1 cellular context compared by ENCODE assay signal in the genomic region with DNA sequence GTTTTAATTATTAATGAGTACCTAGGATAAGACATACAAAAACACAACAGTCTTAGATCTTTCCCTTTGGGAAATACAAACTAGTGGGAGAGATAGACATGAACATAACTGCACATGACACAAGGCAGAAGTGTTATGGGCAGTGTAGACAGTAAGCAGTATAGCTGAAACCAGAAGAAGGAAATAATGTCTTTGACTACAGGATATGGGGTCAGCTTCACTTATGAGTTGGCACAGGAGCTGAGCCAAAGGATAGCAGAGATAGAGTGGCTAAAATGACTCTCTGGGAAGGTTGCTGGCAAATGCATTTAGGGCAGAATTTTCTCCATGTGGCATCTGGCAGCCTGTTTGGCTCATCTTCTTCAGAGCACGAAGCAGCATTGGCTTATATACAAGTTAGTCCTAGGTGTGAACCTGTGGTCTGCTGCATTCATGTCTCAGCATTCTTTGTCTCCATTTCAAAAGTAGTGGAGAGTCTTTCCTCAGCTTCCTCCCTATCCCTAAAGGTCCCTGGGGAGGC.
TF ChIP-seq lines count a peak whose summit lies in the region.

No MANE protein-coding gene starts in this region.

TF ChIP-seq in GM23338, 12 proteins besides CTCF, POLR2A, EP300 and RAD21 (continued from another document):
- TF ChIP-seq ZNF462 (CRISPR knock-in tag; IDR thresholded peaks at IDR 0.05), result no peak
- TF ChIP-seq, protein P1, sequence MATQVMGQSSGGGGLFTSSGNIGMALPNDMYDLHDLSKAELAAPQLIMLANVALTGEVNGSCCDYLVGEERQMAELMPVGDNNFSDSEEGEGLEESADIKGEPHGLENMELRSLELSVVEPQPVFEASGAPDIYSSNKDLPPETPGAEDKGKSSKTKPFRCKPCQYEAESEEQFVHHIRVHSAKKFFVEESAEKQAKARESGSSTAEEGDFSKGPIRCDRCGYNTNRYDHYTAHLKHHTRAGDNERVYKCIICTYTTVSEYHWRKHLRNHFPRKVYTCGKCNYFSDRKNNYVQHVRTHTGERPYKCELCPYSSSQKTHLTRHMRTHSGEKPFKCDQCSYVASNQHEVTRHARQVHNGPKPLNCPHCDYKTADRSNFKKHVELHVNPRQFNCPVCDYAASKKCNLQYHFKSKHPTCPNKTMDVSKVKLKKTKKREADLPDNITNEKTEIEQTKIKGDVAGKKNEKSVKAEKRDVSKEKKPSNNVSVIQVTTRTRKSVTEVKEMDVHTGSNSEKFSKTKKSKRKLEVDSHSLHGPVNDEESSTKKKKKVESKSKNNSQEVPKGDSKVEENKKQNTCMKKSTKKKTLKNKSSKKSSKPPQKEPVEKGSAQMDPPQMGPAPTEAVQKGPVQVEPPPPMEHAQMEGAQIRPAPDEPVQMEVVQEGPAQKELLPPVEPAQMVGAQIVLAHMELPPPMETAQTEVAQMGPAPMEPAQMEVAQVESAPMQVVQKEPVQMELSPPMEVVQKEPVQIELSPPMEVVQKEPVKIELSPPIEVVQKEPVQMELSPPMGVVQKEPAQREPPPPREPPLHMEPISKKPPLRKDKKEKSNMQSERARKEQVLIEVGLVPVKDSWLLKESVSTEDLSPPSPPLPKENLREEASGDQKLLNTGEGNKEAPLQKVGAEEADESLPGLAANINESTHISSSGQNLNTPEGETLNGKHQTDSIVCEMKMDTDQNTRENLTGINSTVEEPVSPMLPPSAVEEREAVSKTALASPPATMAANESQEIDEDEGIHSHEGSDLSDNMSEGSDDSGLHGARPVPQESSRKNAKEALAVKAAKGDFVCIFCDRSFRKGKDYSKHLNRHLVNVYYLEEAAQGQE (IDR thresholded peaks at IDR 0.05; ENCODE audit: unreplicated experiment), result no peak
- TF ChIP-seq EZH2phosphoT487 (IDR thresholded peaks at IDR 0.05; ENCODE audit: unreplicated experiment), result no peak
- TF ChIP-seq NANOG (IDR thresholded peaks at IDR 0.05; ENCODE audit: borderline replicate concordance), result no peak
